ENCODE assay signal across 8 cellular contexts in genomic region chr5:54867310-54867944, GRCh38.
DNase-seq lines count a peak whose midpoint lies in the region; ATAC-seq, FAIRE-seq and TF ChIP-seq lines count a peak whose summit lies in the region.

No MANE protein-coding gene starts in this region.

- ATAC-seq in natural killer cell (peak; percentile 67 to 78 (median 75)), HG02981 (IDR thresholded peaks at IDR 0.05; ENCODE audit: unreplicated experiment) (no peak), HG02852 (IDR thresholded peaks at IDR 0.05; ENCODE audit: unreplicated experiment) (no peak)

- DNase-seq in D341Med (ENCODE audit: low spot score) (peak; percentile 37), HTR-8/SVneo (ENCODE audit: insufficient read length, low spot score) (peak; percentile 60), SHP77 (lab: John Stamatoyannopoulos, UW) (peak; percentile 27 to 34), endothelial cell (ENCODE audit: low spot score) (no peak), natural killer cell (no peak), NCI-H524 treated with DMSO at 0.1 percent for 48 hours (lab: John Stamatoyannopoulos, UW) (no peak)

- intact Hi-C loops in natural killer cell (cut with micrococcal nuclease) = loop anchor here (1.0 to 10.0 kb wide), 3 partner anchors 350 to 553 kb away; partner anchors contain the start of genes ARL15 and SNX18

- H3K4me3 Mint-ChIP-seq in endothelial cell (ENCODE audit: unreplicated experiment) = no peak overlapping the region
- H3K4me3 Mint-ChIP-seq in natural killer cell = peak overlapping the region; percentile 32

- TF ChIP-seq CTCF in endothelial cell (IDR thresholded peaks at IDR 0.05; ENCODE audit: unreplicated experiment) (peak; percentile 89), natural killer cell (IDR thresholded peaks at IDR 0.05) (peak; percentile 80)

- H3K9me3 Mint-ChIP-seq in endothelial cell (ENCODE audit: unreplicated experiment) (no peaks in the 10 kb centered on the region), natural killer cell (no peaks in the 10 kb centered on the region)

- H3K27me3 Mint-ChIP-seq in endothelial cell (ENCODE audit: unreplicated experiment) (no peaks in the 10 kb centered on the region), natural killer cell (ENCODE audit: low read depth in 2 of 2) (peaks cover 2 to 40% of the 10 kb centered on the region in 2 donors)

- H3K4me1 Mint-ChIP-seq in endothelial cell (ENCODE audit: unreplicated experiment) (no peaks in the 10 kb centered on the region), natural killer cell (peaks cover 4 to 8% of the 10 kb centered on the region in 2 donors)

- peak; percentile 52 for FAIRE-seq in HTR-8/SVneo (lab: Jason Lieb, UNC)

- H3K36me3 Mint-ChIP-seq in endothelial cell (ENCODE audit: low read depth, unreplicated experiment) (no peaks in the 10 kb centered on the region), natural killer cell (no peaks in the 10 kb centered on the region)

- H3K27ac Mint-ChIP-seq in endothelial cell (ENCODE audit: unreplicated experiment) = no peak overlapping the region
- H3K27ac Mint-ChIP-seq in natural killer cell = no peak overlapping the region

Comparison
In these comparisons a context has a peak if more than half of its experiments do, and no peak if none do; other contexts are left out.
1. DNase-seq: peak in D341Med (single experiment), HTR-8/SVneo (single experiment) and SHP77 (2 of 2); none in endothelial cell (single experiment), natural killer cell (single experiment) and NCI-H524 treated with DMSO at 0.1 percent for 48 hours (single experiment).
2. ATAC-seq: peak in natural killer cell (3 of 3); none in HG02981 (single experiment) and HG02852 (single experiment).